ENCODE assay signal across 1 cellular context in genomic region chr3:9352917-9353823, GRCh38.
A peak's percentile ranks its signal among the peaks of the same experiment; 100 is the strongest.
TF ChIP-seq lines count a peak whose summit lies in the region.

No MANE protein-coding gene starts in this region.

TF ChIP-seq in HepG2, 621 proteins besides CTCF, POLR2A, EP300 and RAD21 (continued from another document and continues in another):
- TF ChIP-seq ZNF563 (CRISPR knock-in tag; IDR thresholded peaks at IDR 0.05) (no peak), AGO2 (optimal IDR thresholded peaks at IDR 0.05; ENCODE audit: low read depth, low read length) (no peak), TEF (CRISPR knock-in tag; IDR thresholded peaks at IDR 0.05) (no peak), PLSCR1 (CRISPR knock-in tag; IDR thresholded peaks at IDR 0.05; ENCODE audit: borderline replicate concordance) (no peak), ZNF367 (CRISPR knock-in tag; IDR thresholded peaks at IDR 0.05; ENCODE audit: borderline replicate concordance) (no peak), ZNF558 (CRISPR knock-in tag; IDR thresholded peaks at IDR 0.05; ENCODE audit: borderline replicate concordance) (no peak), PITX1 (CRISPR knock-in tag; IDR thresholded peaks at IDR 0.05) (peak; percentile 53; the same call in 1 of the 2 replicates), ARID4A (CRISPR knock-in tag; IDR thresholded peaks at IDR 0.05; ENCODE audit: borderline replicate concordance) (no peak; the same call in 1 of the 2 replicates), ZNF274 (CRISPR knock-in tag; IDR thresholded peaks at IDR 0.05) (no peak), FIP1L1 (IDR thresholded peaks at IDR 0.05; ENCODE audit: borderline replicate concordance, insufficient read depth, low read depth, low read length) (no peak), YEATS2 (CRISPR knock-in tag; IDR thresholded peaks at IDR 0.05; ENCODE audit: borderline replicate concordance) (peak; percentile 64; the same call in 1 of the 2 replicates), ZNF660 (CRISPR knock-in tag; IDR thresholded peaks at IDR 0.05; ENCODE audit: borderline replicate concordance, low read depth) (no peak), ZNF839 (CRISPR knock-in tag; IDR thresholded peaks at IDR 0.05; ENCODE audit: borderline replicate concordance) (no peak), ZNF121 (CRISPR knock-in tag; IDR thresholded peaks at IDR 0.05) (no peak), TBX2 (CRISPR knock-in tag; IDR thresholded peaks at IDR 0.05; ENCODE audit: borderline replicate concordance) (peak; percentile 49; the same call in 1 of the 2 replicates), ATF6 (CRISPR knock-in tag; conservative IDR thresholded peaks at IDR 0.05) (no peak), NRL (CRISPR knock-in tag; IDR thresholded peaks at IDR 0.05; ENCODE audit: borderline replicate concordance) (no peak), ZBTB42 (CRISPR knock-in tag; IDR thresholded peaks at IDR 0.05) (no peak), IRF9 (CRISPR knock-in tag; IDR thresholded peaks at IDR 0.05; ENCODE audit: borderline replicate concordance) (no peak), FOSL2 (CRISPR knock-in tag; IDR thresholded peaks at IDR 0.05) (no peak; the same call in 1 of the 2 replicates), ZNF101 (CRISPR knock-in tag; IDR thresholded peaks at IDR 0.05; ENCODE audit: borderline replicate concordance, low read depth) (no peak), ZNF180 (CRISPR knock-in tag; IDR thresholded peaks at IDR 0.05; ENCODE audit: borderline replicate concordance, low read depth) (no peak), ZNF446 (CRISPR knock-in tag; IDR thresholded peaks at IDR 0.05) (no peak), ZNF605 (CRISPR knock-in tag; IDR thresholded peaks at IDR 0.05) (no peak), ZMAT5 (CRISPR knock-in tag; IDR thresholded peaks at IDR 0.05; ENCODE audit: borderline replicate concordance, low read depth) (no peak), NONO (IDR thresholded peaks at IDR 0.05) (no peak), NONO (CRISPR knock-in tag; conservative IDR thresholded peaks at IDR 0.05) (no peak), ISX (CRISPR knock-in tag; conservative IDR thresholded peaks at IDR 0.05) (no peak), ZNF883 (CRISPR knock-in tag; IDR thresholded peaks at IDR 0.05; ENCODE audit: not compliant biosample characterization) (peak; percentile 46), CENPT (CRISPR knock-in tag; IDR thresholded peaks at IDR 0.05; ENCODE audit: low read depth) (no peak), ZNF281 (CRISPR knock-in tag; IDR thresholded peaks at IDR 0.05; ENCODE audit: borderline replicate concordance) (no peak), ZNF790 (CRISPR knock-in tag; IDR thresholded peaks at IDR 0.05; ENCODE audit: borderline replicate concordance) (no peak), ONECUT2 (CRISPR knock-in tag; IDR thresholded peaks at IDR 0.05) (no peak), ZHX2 (IDR thresholded peaks at IDR 0.05; ENCODE audit: low read depth) (no peak), ZHX2 (CRISPR knock-in tag; IDR thresholded peaks at IDR 0.05; ENCODE audit: borderline replicate concordance) (no peak), ZNF234 (CRISPR knock-in tag; conservative IDR thresholded peaks at IDR 0.05) (no peak), ZNF160 (CRISPR knock-in tag; IDR thresholded peaks at IDR 0.05) (no peak), PRMT3 (CRISPR knock-in tag; IDR thresholded peaks at IDR 0.05; ENCODE audit: borderline replicate concordance, low read depth) (no peak), ZNF670 (CRISPR knock-in tag; IDR thresholded peaks at IDR 0.05; ENCODE audit: borderline replicate concordance) (no peak), ATF1 (CRISPR knock-in tag; IDR thresholded peaks at IDR 0.05) (peak; percentile 57; the same call in 1 of the 2 replicates), ZNF800 (CRISPR knock-in tag; IDR thresholded peaks at IDR 0.05) (no peak), ZNF33A (CRISPR knock-in tag; IDR thresholded peaks at IDR 0.05; ENCODE audit: borderline replicate concordance) (no peak), ZNF7 (CRISPR knock-in tag; IDR thresholded peaks at IDR 0.05) (no peak), GTF2F1 (IDR thresholded peaks at IDR 0.05; ENCODE audit: low read length) (no peak), ETV5 (CRISPR knock-in tag; IDR thresholded peaks at IDR 0.05; ENCODE audit: borderline replicate concordance) (peak; percentile 59; the same call in 1 of the 2 replicates), ZNF776 (CRISPR knock-in tag; IDR thresholded peaks at IDR 0.05) (no peak)
